Comparison of ENCODE assay signal across 2 cellular contexts in genomic region chr19:57992841-57993240, GRCh38.
TF ChIP-seq lines count a peak whose summit lies in the region.

No MANE protein-coding gene starts in this region.

TF ChIP-seq in liver, 16 proteins besides CTCF, POLR2A, EP300 and RAD21:
- no peak for TF ChIP-seq RXRA (IDR thresholded peaks at IDR 0.05)
- no peak for TF ChIP-seq YY1 (IDR thresholded peaks at IDR 0.05)
- no peak for TF ChIP-seq ZBTB33 (IDR thresholded peaks at IDR 0.05)
- TF ChIP-seq TAF1 (conservative IDR thresholded peaks at IDR 0.05): no peak
- TF ChIP-seq, protein P1, sequence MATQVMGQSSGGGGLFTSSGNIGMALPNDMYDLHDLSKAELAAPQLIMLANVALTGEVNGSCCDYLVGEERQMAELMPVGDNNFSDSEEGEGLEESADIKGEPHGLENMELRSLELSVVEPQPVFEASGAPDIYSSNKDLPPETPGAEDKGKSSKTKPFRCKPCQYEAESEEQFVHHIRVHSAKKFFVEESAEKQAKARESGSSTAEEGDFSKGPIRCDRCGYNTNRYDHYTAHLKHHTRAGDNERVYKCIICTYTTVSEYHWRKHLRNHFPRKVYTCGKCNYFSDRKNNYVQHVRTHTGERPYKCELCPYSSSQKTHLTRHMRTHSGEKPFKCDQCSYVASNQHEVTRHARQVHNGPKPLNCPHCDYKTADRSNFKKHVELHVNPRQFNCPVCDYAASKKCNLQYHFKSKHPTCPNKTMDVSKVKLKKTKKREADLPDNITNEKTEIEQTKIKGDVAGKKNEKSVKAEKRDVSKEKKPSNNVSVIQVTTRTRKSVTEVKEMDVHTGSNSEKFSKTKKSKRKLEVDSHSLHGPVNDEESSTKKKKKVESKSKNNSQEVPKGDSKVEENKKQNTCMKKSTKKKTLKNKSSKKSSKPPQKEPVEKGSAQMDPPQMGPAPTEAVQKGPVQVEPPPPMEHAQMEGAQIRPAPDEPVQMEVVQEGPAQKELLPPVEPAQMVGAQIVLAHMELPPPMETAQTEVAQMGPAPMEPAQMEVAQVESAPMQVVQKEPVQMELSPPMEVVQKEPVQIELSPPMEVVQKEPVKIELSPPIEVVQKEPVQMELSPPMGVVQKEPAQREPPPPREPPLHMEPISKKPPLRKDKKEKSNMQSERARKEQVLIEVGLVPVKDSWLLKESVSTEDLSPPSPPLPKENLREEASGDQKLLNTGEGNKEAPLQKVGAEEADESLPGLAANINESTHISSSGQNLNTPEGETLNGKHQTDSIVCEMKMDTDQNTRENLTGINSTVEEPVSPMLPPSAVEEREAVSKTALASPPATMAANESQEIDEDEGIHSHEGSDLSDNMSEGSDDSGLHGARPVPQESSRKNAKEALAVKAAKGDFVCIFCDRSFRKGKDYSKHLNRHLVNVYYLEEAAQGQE (IDR thresholded peaks at IDR 0.05): no peak
- no peak for TF ChIP-seq HNF4A (conservative IDR thresholded peaks at IDR 0.05)
- no peak for TF ChIP-seq GABPA (IDR thresholded peaks at IDR 0.05 in 1 of 2, conservative IDR thresholded peaks at IDR 0.05 in 1 of 2)
- no peak for TF ChIP-seq FOXA1 (IDR thresholded peaks at IDR 0.05)
- no peak for TF ChIP-seq JUND (IDR thresholded peaks at IDR 0.05)
- TF ChIP-seq HNF4G (IDR thresholded peaks at IDR 0.05): no peak
- no peak for TF ChIP-seq SP1 (IDR thresholded peaks at IDR 0.05)
- TF ChIP-seq FOXA2 (IDR thresholded peaks at IDR 0.05): no peak
- TF ChIP-seq EGR1 (IDR thresholded peaks at IDR 0.05; ENCODE audit: low read depth in 2 of 2): no peak
TF ChIP-seq in liver: peak in this region for 0.

TF ChIP-seq in HepG2, 621 proteins besides CTCF, POLR2A, EP300 and RAD21:
- TF ChIP-seq, protein P2, sequence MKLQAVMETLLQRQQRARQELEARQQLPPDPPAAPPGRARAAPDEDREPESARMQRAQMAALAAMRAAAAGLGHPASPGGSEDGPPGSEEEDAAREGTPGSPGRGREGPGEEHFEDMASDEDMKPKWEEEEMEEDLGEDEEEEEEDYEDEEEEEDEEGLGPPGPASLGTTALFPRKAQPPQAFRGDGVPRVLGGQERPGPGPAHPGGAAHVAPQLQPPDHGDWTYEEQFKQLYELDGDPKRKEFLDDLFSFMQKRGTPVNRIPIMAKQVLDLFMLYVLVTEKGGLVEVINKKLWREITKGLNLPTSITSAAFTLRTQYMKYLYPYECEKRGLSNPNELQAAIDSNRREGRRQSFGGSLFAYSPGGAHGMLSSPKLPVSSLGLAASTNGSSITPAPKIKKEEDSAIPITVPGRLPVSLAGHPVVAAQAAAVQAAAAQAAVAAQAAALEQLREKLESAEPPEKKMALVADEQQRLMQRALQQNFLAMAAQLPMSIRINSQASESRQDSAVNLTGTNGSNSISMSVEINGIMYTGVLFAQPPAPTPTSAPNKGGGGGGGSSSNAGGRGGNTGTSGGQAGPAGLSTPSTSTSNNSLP (IDR thresholded peaks at IDR 0.05; ENCODE audit: low read depth, low read length): no peak
- no peak for TF ChIP-seq ZNF20 (CRISPR knock-in tag; IDR thresholded peaks at IDR 0.05)
- TF ChIP-seq POLR2G (IDR thresholded peaks at IDR 0.05; ENCODE audit: low read depth, low read length): no peak
- TF ChIP-seq, protein P3, sequence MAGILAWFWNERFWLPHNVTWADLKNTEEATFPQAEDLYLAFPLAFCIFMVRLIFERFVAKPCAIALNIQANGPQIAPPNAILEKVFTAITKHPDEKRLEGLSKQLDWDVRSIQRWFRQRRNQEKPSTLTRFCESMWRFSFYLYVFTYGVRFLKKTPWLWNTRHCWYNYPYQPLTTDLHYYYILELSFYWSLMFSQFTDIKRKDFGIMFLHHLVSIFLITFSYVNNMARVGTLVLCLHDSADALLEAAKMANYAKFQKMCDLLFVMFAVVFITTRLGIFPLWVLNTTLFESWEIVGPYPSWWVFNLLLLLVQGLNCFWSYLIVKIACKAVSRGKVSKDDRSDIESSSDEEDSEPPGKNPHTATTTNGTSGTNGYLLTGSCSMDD (CRISPR knock-in tag; IDR thresholded peaks at IDR 0.05): no peak
- TF ChIP-seq ZNF232 (CRISPR knock-in tag; IDR thresholded peaks at IDR 0.05; ENCODE audit: borderline replicate concordance): no peak
- TF ChIP-seq NFKB2 (CRISPR knock-in tag; IDR thresholded peaks at IDR 0.05; ENCODE audit: borderline replicate concordance): no peak
- TF ChIP-seq, protein P4, sequence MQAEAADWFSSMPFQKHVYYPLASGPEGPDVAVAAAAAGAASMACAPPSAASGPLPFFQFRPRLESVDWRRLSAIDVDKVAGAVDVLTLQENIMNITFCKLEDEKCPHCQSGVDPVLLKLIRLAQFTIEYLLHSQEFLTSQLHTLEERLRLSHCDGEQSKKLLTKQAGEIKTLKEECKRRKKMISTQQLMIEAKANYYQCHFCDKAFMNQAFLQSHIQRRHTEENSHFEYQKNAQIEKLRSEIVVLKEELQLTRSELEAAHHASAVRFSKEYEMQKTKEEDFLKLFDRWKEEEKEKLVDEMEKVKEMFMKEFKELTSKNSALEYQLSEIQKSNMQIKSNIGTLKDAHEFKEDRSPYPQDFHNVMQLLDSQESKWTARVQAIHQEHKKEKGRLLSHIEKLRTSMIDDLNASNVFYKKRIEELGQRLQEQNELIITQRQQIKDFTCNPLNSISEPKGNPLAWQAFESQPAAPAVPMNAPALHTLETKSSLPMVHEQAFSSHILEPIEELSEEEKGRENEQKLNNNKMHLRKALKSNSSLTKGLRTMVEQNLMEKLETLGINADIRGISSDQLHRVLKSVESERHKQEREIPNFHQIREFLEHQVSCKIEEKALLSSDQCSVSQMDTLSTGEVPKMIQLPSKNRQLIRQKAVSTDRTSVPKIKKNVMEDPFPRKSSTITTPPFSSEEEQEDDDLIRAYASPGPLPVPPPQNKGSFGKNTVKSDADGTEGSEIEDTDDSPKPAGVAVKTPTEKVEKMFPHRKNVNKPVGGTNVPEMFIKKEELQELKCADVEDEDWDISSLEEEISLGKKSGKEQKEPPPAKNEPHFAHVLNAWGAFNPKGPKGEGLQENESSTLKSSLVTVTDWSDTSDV (CRISPR knock-in tag; IDR thresholded peaks at IDR 0.05): no peak
- TF ChIP-seq ZNF264 (CRISPR knock-in tag; IDR thresholded peaks at IDR 0.05): no peak
- no peak for TF ChIP-seq SIX4 (CRISPR knock-in tag; IDR thresholded peaks at IDR 0.05)
- no peak for TF ChIP-seq HNRNPK (IDR thresholded peaks at IDR 0.05; ENCODE audit: low read depth, low read length, poor library complexity, severe bottlenecking)
